In genomic region chr5:114989512-114989911, GRCh38 we compare ENCODE assay signal across 2 cellular contexts.
TF ChIP-seq lines count a peak whose summit lies in the region.

No MANE protein-coding gene starts in this region.

TF ChIP-seq in GM23338, 12 proteins besides CTCF, POLR2A, EP300 and RAD21 (continued from another document):
- TF ChIP-seq STAT1 (IDR thresholded peaks at IDR 0.05; ENCODE audit: unreplicated experiment) (no peak), REST (IDR thresholded peaks at IDR 0.05; ENCODE audit: unreplicated experiment) (no peak)

TF ChIP-seq in H1, 55 proteins besides CTCF, POLR2A, EP300 and RAD21:
- TF ChIP-seq GTF2F1 (IDR thresholded peaks at IDR 0.05; ENCODE audit: borderline replicate concordance, low read depth, low read length) (no peak), KDM4A (IDR thresholded peaks at IDR 0.05; ENCODE audit: low read depth, low read length, severe bottlenecking) (no peak), BRCA1 (IDR thresholded peaks at IDR 0.05; ENCODE audit: low read depth, low read length) (no peak), KDM1A (IDR thresholded peaks at IDR 0.05; ENCODE audit: borderline replicate concordance, low read length) (no peak), SP2 (IDR thresholded peaks at IDR 0.05; ENCODE audit: low read length) (no peak)
- TF ChIP-seq, protein P1, sequence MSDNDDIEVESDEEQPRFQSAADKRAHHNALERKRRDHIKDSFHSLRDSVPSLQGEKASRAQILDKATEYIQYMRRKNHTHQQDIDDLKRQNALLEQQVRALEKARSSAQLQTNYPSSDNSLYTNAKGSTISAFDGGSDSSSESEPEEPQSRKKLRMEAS (IDR thresholded peaks at IDR 0.05) = 0 out of 2 replicates have a peak, but pooled peaks have one; percentile 16
